8 cellular contexts compared by ENCODE assay signal in the genomic region with DNA sequence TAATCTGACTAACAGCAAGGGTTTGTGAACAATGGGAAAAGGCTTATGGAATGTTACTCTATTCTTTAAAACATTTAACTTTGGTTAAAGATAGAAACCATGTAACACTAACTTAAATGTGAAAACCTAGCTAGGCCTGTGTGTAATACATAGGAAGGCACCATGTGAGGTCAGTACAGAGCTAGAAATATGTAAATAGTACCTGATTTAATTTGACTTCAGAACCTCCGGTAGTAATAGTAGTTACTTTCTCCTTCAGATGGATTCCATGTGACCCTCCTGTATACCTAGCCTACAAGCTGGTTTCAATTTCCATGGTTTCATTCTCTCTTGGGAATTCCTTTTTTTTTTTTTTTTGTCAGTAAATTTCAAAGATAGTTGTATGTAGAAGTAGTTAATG. TPM values are rescaled to one million over a fixed set of nuclear protein-coding genes. Genes with fewer than 3 reads are reported as not detected.
DNase-seq lines count a peak whose midpoint lies in the region; ATAC-seq, FAIRE-seq and TF ChIP-seq lines count a peak whose summit lies in the region.

No MANE protein-coding gene starts in this region.

- no peak overlapping the region for H3K4ac ChIP-seq in H1 (replicated peaks; ENCODE audit: insufficient read length, low read depth, low read length)

- DNase-seq in cardiac muscle cell (ENCODE audit: low read depth in 1 of 2, low spot score in 1 of 2) (peak; percentile 48 to 86), Right ventricle myocardium inferior (ENCODE audit: missing footprints) (no peak), HAP-1 (ENCODE audit: low spot score in 2 of 2) (peak in 1 of 2 experiments; percentile 90), Kasumi-1 (lab: John Stamatoyannopoulos, UW) (peak; percentile 89 to 93), SHP77 treated with DMSO at 0.1 percent for 48 hours (lab: John Stamatoyannopoulos, UW) (peak; percentile 33), H1 (ENCODE audit: low read depth in 1 of 2, low spot score in 2 of 2) (no peak), anterior cingulate cortex (lab: John Stamatoyannopoulos, UW) (no peak)

- peaks cover 5 to 8% of the 10 kb centered on the region in 2 experiments for H4K20me1 ChIP-seq in H1 (replicated peaks in 1 of 2; ENCODE audit: control insufficient read depth in 1 of 2, insufficient read depth in 2 of 2, low read length in 2 of 2)

- no peak overlapping the region for H2AK5ac ChIP-seq in H1 (ENCODE audit: low read depth, low read length)

- WGBS in H1 (ENCODE audit: extremely low coverage in 1 of 2, insufficient coverage in 1 of 2, insufficient read length in 1 of 2, insufficient replicate concordance in 2 of 2, low coverage in 1 of 2, low lambda C conversion rate in 2 of 2, missing lambda C conversion rate in 1 of 2), 2 experiments: 0% methylated on average over 1 of the region's 1 CpG; no CpG with 5 or more reads in 1 of the 2 experiments

- no peak overlapping the region for H2BK5ac ChIP-seq in H1 (ENCODE audit: low read depth, low read length)

- peaks cover 54 to 68% of the 10 kb centered on the region in 2 experiments for H3K79me2 ChIP-seq in H1 (ENCODE audit: control insufficient read depth in 1 of 2, insufficient read depth in 2 of 2, low read length in 2 of 2)

- no peak overlapping the region for H4K8ac ChIP-seq in H1 (ENCODE audit: extremely low read depth, insufficient read depth, low read length)

- peak overlapping the region; percentile 97 for H3K27ac ChIP-seq in cardiac muscle cell
- H3K27ac ChIP-seq in H1 (ENCODE audit: low read depth, low read length): peak overlapping the region; percentile 97; the same call in 1 of the 2 replicates
- peak overlapping the region in 1 of 2 donors; percentile 80 for H3K27ac ChIP-seq in mucosa of rectum (ENCODE audit: low read depth in 2 of 2, low read length in 2 of 2)

- no peak overlapping the region for H2BK12ac ChIP-seq in H1 (ENCODE audit: low read depth, low read length)

- CTCF ChIA-PET in H1 (lab: Charles Lee; ENCODE audit: partially characterized antibody): interaction anchor here (0.9 to 1.9 kb wide), 7 partner anchors 10 to 49 kb away, joined by 3 to 7 read pairs (median 4); no protein-coding TSS in a partner anchor

- H3K23me2 ChIP-seq in H1 (ENCODE audit: low read depth, low read length): peaks cover 4% of the 10 kb centered on the region; the same call in 1 of the 2 replicates

- POLR2A ChIA-PET in H1 (lab: Charles Lee; ENCODE audit: partially characterized antibody): interaction anchor here (0.6 to 4.1 kb wide), 25 partner anchors 9 to 249 kb away, joined by 3 to 65 read pairs (median 10); a partner anchor contains a TSS

- H3K27me3 ChIP-seq in cardiac muscle cell: no peaks in the 10 kb centered on the region
- no peaks in the 10 kb centered on the region for H3K27me3 ChIP-seq in HAP-1 (ENCODE audit: low read depth)
- H3K27me3 ChIP-seq in H1 (replicated peaks in 1 of 4; ENCODE audit: control insufficient read depth in 3 of 4, extremely low read depth in 1 of 4, insufficient read depth in 3 of 4, low read length in 3 of 4): no peaks in the 10 kb centered on the region
- no peaks in the 10 kb centered on the region for H3K27me3 ChIP-seq in mucosa of rectum (ENCODE audit: control insufficient read depth in 2 of 2, insufficient read depth in 2 of 2, low read length in 2 of 2)

- no peak overlapping the region for H3K23ac ChIP-seq in H1 (ENCODE audit: insufficient read length)

- H3K4me1 ChIP-seq in cardiac muscle cell (ENCODE audit: low read depth): peaks cover 16% of the 10 kb centered on the region
- peaks cover 10% of the 10 kb centered on the region for H3K4me1 ChIP-seq in HAP-1
- no peaks in the 10 kb centered on the region; a peak in 2 of 7 replicates for H3K4me1 ChIP-seq in H1 (replicated peaks in 1 of 4; ENCODE audit: control insufficient read depth in 3 of 4, insufficient read depth in 4 of 4, low read length in 3 of 4)
- peaks cover 12 to 15% of the 10 kb centered on the region in 2 donors for H3K4me1 ChIP-seq in mucosa of rectum (ENCODE audit: control insufficient read depth in 2 of 2, insufficient read depth in 2 of 2, low read length in 2 of 2)

- no peak for ATAC-seq in Right ventricle myocardium inferior

- H3K9ac ChIP-seq in H1 (replicated peaks in 1 of 4; ENCODE audit: extremely low read depth in 1 of 4, low read depth in 3 of 4, low read length in 3 of 4) (peak overlapping the region; percentile 69 to 100 (median 98); a peak in 6 of 7 replicates), mucosa of rectum (ENCODE audit: low read depth in 1 of 2, low read length in 2 of 2) (peak overlapping the region; percentile 86 to 93)

- H3K14ac ChIP-seq in H1 (ENCODE audit: insufficient read length): no peak overlapping the region

- H2BK120ac ChIP-seq in H1 (replicated peaks; ENCODE audit: low read depth, low read length): no peak overlapping the region

- H3K9me3 ChIP-seq in cardiac muscle cell (ENCODE audit: low read depth): no peaks in the 10 kb centered on the region
- no peaks in the 10 kb centered on the region for H3K9me3 ChIP-seq in HAP-1
- peaks cover 3 to 9% of the 10 kb centered on the region in 2 experiments; a peak in 2 of 4 replicates for H3K9me3 ChIP-seq in H1 (ENCODE audit: insufficient read depth in 2 of 2, low read depth in 1 of 2, low read length in 1 of 2)
- H3K9me3 ChIP-seq in mucosa of rectum (ENCODE audit: control insufficient read depth in 2 of 2, low read length in 2 of 2): no peaks in the 10 kb centered on the region

- no peak for TF ChIP-seq POLR2A in H1 (IDR thresholded peaks at IDR 0.05; ENCODE audit: control extremely low read depth in 1 of 2, low read depth in 2 of 2, low read length in 2 of 2)

- intact Hi-C loops in Right ventricle myocardium inferior (cut with DNase I): no loop called here

- H2AFZ ChIP-seq in H1 (ENCODE audit: low read length): no peak overlapping the region

- H2BK15ac ChIP-seq in H1 (ENCODE audit: low read length): no peak overlapping the region

- TF ChIP-seq CTCF in cardiac muscle cell (IDR thresholded peaks at IDR 0.05; ENCODE audit: low read depth, low read length) (peak; percentile 61), H1 (IDR thresholded peaks at IDR 0.05; ENCODE audit: control extremely low read depth in 1 of 3, insufficient read depth in 1 of 3, low read depth in 1 of 3, low read length in 3 of 3) (peak in 1 of 3 experiments; percentile 41; a peak in 2 of 4 replicates)

- no peak overlapping the region; the same call in 1 of the 2 replicates for H3K18ac ChIP-seq in H1 (ENCODE audit: extremely low read depth, low read length)

- peak overlapping the region; percentile 46 to 78 for H3K4me2 ChIP-seq in H1 (ENCODE audit: insufficient read depth in 1 of 2, low read depth in 2 of 2, low read length in 2 of 2)

- H4K91ac ChIP-seq in H1 (replicated peaks; ENCODE audit: insufficient read length, low read length): no peak overlapping the region

- no peak overlapping the region for H3K56ac ChIP-seq in H1 (replicated peaks; ENCODE audit: insufficient read length, low read depth, low read length)

- no peaks in the 10 kb centered on the region for H3K79me1 ChIP-seq in H1 (ENCODE audit: low read depth, low read length)

- H2BK20ac ChIP-seq in H1 (ENCODE audit: low read length): no peak overlapping the region

- no peaks in the 10 kb centered on the region for H3K36me3 ChIP-seq in cardiac muscle cell
- peaks cover 17% of the 10 kb centered on the region for H3K36me3 ChIP-seq in HAP-1 (replicated peaks)
- H3K36me3 ChIP-seq in H1 (ENCODE audit: control insufficient read depth in 2 of 4, insufficient read depth in 4 of 4, low read length in 3 of 4): peaks cover 0 to 36% (median 14%) of the 10 kb centered on the region in 4 experiments; a peak in 5 of 8 replicates
- H3K36me3 ChIP-seq in mucosa of rectum (ENCODE audit: control insufficient read depth in 2 of 2, insufficient read depth in 2 of 2, low read length in 2 of 2): no peaks in the 10 kb centered on the region

- H4K5ac ChIP-seq in H1 (ENCODE audit: insufficient read length, low read depth, low read length): no peak overlapping the region

- in situ Hi-C loops in HAP-1 (cut with MboI; ENCODE audit: low sequenced_read_pairs): no loop called here

- peak overlapping the region; percentile 64 for H3K4me3 ChIP-seq in cardiac muscle cell
- peak overlapping the region; percentile 91 for H3K4me3 ChIP-seq in HAP-1
- peak overlapping the region; percentile 82 to 100 (median 98) for H3K4me3 ChIP-seq in H1 (ENCODE audit: extremely low read depth in 1 of 4, insufficient read depth in 2 of 4, low read depth in 3 of 4, low read length in 4 of 4)
- peak overlapping the region; percentile 83 to 92 for H3K4me3 ChIP-seq in mucosa of rectum (ENCODE audit: low read length in 2 of 2)

- no peak for TF ChIP-seq EP300 in H1 (IDR thresholded peaks at IDR 0.05; ENCODE audit: borderline replicate concordance in 1 of 2, low read depth in 2 of 2, low read length in 2 of 2)

- FAIRE-seq in H1 (lab: Jason Lieb, UNC): no peak

- peak; percentile 30 to 41 for TF ChIP-seq RAD21 in H1 (IDR thresholded peaks at IDR 0.05 in 1 of 2, conservative IDR thresholded peaks at IDR 0.05 in 1 of 2; ENCODE audit: low read depth in 2 of 2, low read length in 2 of 2)

TF ChIP-seq in H1, 55 proteins besides CTCF, POLR2A, EP300 and RAD21:
- TF ChIP-seq KDM5A (IDR thresholded peaks at IDR 0.05; ENCODE audit: low read length) (peak; percentile 54; the same call in 1 of the 2 replicates), RXRA (IDR thresholded peaks at IDR 0.05; ENCODE audit: insufficient read depth, low read depth, low read length) (no peak)

RNA-seq across cellular contexts. Expression of a gene that starts 1.3 kb away (rescaled TPM):
- total RNA-seq in cardiac muscle cell: 28.3 and 37.9 TPM in 2 replicates
- 70.9 and 88.6 TPM in 2 replicates for polyA plus RNA-seq in cardiac muscle cell
- total RNA-seq in Right ventricle myocardium inferior: 7.1 TPM
- total RNA-seq in H1 (2021; fragmentation: NEBNext Ultra II Directional; extraction: Animal tissue kit (Norgen Biotek cat#: 25700)): 101 and 102 TPM in 2 replicates
- polyA plus RNA-seq in H1 (2011; rRNA removed): 32.9 and 72.1 TPM in 2 replicates
- polyA plus RNA-seq in H1 (2011; cell fraction: cytosol; rRNA removed): 72.5 TPM
- 62.3 TPM for polyA plus RNA-seq in H1 (2011; cell fraction: nucleus; rRNA removed)
- polyA plus RNA-seq in H1 (2012, experiment 1 of 2): 73.4 to 112 TPM (median 81.3 TPM) in 4 replicates
- 4.2 TPM for polyA plus RNA-seq in H1 (2012, experiment 2 of 2)
- 82.2 TPM for polyA plus RNA-seq in H1 (2013, experiment 1 of 2)
- 83.1 TPM for polyA plus RNA-seq in H1 (2013, experiment 2 of 2)
- 139 and 186 TPM in 2 replicates for polyA minus RNA-seq in H1 (2011; rRNA and poly(A)+ RNA removed)
- 53.3 TPM for polyA minus RNA-seq in H1 (2011; cell fraction: cytosol; rRNA and poly(A)+ RNA removed)
- polyA minus RNA-seq in H1 (2011; cell fraction: nucleus; rRNA and poly(A)+ RNA removed): 149 TPM

Comparison
In these comparisons a context has a peak if more than half of its experiments do, and no peak if none do; other contexts are left out.
1. DNase-seq: peak in cardiac muscle cell (2 of 2), Kasumi-1 (2 of 2) and SHP77 treated with DMSO at 0.1 percent for 48 hours (single experiment); none in Right ventricle myocardium inferior (single experiment), H1 (0 of 2) and anterior cingulate cortex (0 of 58).
2. Peak in every context shown above with its lines, with median percentiles within 50 percentile points of each other: H3K4me3 ChIP-seq.